11 cellular contexts compared by ENCODE assay signal in genomic region chr15:44144992-44145391, GRCh38. TPM values are rescaled to one million over a fixed set of nuclear protein-coding genes. Genes with fewer than 3 reads are reported as not detected.
DNase-seq lines count a peak whose midpoint lies in the region; ATAC-seq and TF ChIP-seq lines count a peak whose summit lies in the region.
"Had no signal": no experiment of that assay in that cellular context is flagged by ENCODE, and none has a peak within 500 bp of the region (broad histone marks: within the 10 kb centered on the region; RNA-seq: fewer than 3 reads in every experiment).

No MANE protein-coding gene starts in this region.

- H3K36me3 Mint-ChIP-seq in activated CD4-positive, alpha-beta T cell treated with anti-CD3 and anti-CD28 coated beads for 36 hours (ENCODE audit: low read depth) = no peaks in the 10 kb centered on the region

- no peaks in the 10 kb centered on the region for H3K9me3 ChIP-seq in BE2C
- H3K9me3 ChIP-seq: Caco-2 had no signal

- CTCF ChIA-PET in activated CD4-positive, alpha-beta T cell treated with anti-CD3 and anti-CD28 coated beads for 36 hours (lab: Charles Lee) = interaction anchor here (1.2 kb wide), 1 partner anchor 9 kb away, joined by 3 read pairs; no protein-coding TSS in a partner anchor

- H3K4me1 Mint-ChIP-seq in activated CD4-positive, alpha-beta T cell treated with anti-CD3 and anti-CD28 coated beads for 36 hours = no peaks in the 10 kb centered on the region
- H3K4me1 Mint-ChIP-seq: H9 had no signal

- H3K36me3 ChIP-seq in BE2C = no peaks in the 10 kb centered on the region

- H3K4me3 ChIP-seq in BE2C (ENCODE audit: low read depth, low read length) (no peak overlapping the region), dorsolateral prefrontal cortex (no peak overlapping the region)

- no peak for ATAC-seq in GM21576 (IDR thresholded peaks at IDR 0.05; ENCODE audit: unreplicated experiment)
- no peak for ATAC-seq in activated CD4-positive, alpha-beta T cell treated with anti-CD3 and anti-CD28 coated beads for 36 hours

- POLR2A ChIA-PET in activated CD4-positive, alpha-beta T cell treated with anti-CD3 and anti-CD28 coated beads for 36 hours (lab: Charles Lee) = no interaction called here

- H3K27ac Mint-ChIP-seq in activated CD4-positive, alpha-beta T cell treated with anti-CD3 and anti-CD28 coated beads for 36 hours = no peak overlapping the region
- H3K27ac Mint-ChIP-seq: CD4-positive, alpha-beta T cell; H9 had no signal

- H3K27ac ChIP-seq in dorsolateral prefrontal cortex = peak overlapping the region in 35 of 59 donors; percentile 4 to 73 (median 40)
- H3K27ac ChIP-seq: C4-2B had no signal

- intact Hi-C loops in dorsolateral prefrontal cortex (cut with DNase I) = no loop called here
- intact Hi-C loops in activated CD4-positive, alpha-beta T cell treated with anti-CD3 and anti-CD28 coated beads for 36 hours (cut with DNase I, micrococcal nuclease) = no loop called here

- DNase-seq in BE2C (peak; percentile 32), SK-N-DZ (ENCODE audit: low spot score) (peak; percentile 15), dorsolateral prefrontal cortex (no peak), retina (peak; percentile 9)
- no peak for DNase-seq in activated CD4-positive, alpha-beta T cell treated with anti-CD3 and anti-CD28 coated beads for 36 hours
- DNase-seq in effector CD8-positive, alpha-beta T cell (lab: John Stamatoyannopoulos, UW) = no peak
- DNase-seq: Caco-2; CD4-positive, alpha-beta T cell; H9 had no signal

- H3K27me3 Mint-ChIP-seq in activated CD4-positive, alpha-beta T cell treated with anti-CD3 and anti-CD28 coated beads for 36 hours = peaks cover 7% of the 10 kb centered on the region

- H3K27me3 ChIP-seq in BE2C (no peaks in the 10 kb centered on the region), dorsolateral prefrontal cortex (no peaks in the 10 kb centered on the region)

- no peak for TF ChIP-seq CTCF in BE2C (IDR thresholded peaks at IDR 0.05; ENCODE audit: low read depth, low read length)
- TF ChIP-seq CTCF in dorsolateral prefrontal cortex (IDR thresholded peaks at IDR 0.05 in 54 of 56, conservative IDR thresholded peaks at IDR 0.05 in 2 of 56; ENCODE audit: low read depth in 1 of 56, partially characterized antibody in 56 of 56) = no peak

- H3K9me3 Mint-ChIP-seq in activated CD4-positive, alpha-beta T cell treated with anti-CD3 and anti-CD28 coated beads for 36 hours (ENCODE audit: low read depth) = no peaks in the 10 kb centered on the region
- H3K9me3 Mint-ChIP-seq: CD4-positive, alpha-beta T cell; H9 had no signal

- peaks cover 19% of the 10 kb centered on the region for H3K4me1 ChIP-seq in BE2C
- H3K4me1 ChIP-seq: Caco-2 had no signal

- no peak overlapping the region for H3K4me3 Mint-ChIP-seq in activated CD4-positive, alpha-beta T cell treated with anti-CD3 and anti-CD28 coated beads for 36 hours
- H3K4me3 Mint-ChIP-seq: CD4-positive, alpha-beta T cell; H9 had no signal

RNA-seq across cellular contexts. Expression of gene FRMD5, which starts 50.1 kb away (rescaled TPM):
- 5.0 TPM for polyA plus RNA-seq in BE2C (2012; ENCODE audit: insufficient read depth, insufficient read length, low read depth)
- 11.1 and 12.8 TPM in 2 replicates for polyA plus RNA-seq in SK-N-DZ (2014; cell fraction: cytosol; rRNA removed)
- polyA plus RNA-seq in SK-N-DZ (2014; cell fraction: nucleus; rRNA removed) = 9.2 and 15.1 TPM in 2 replicates
- 10 to 100 TPM; 19.7 to 90.4 (median 41.9) TPM for total RNA-seq in dorsolateral prefrontal cortex
- total RNA-seq in activated CD4-positive, alpha-beta T cell treated with anti-CD3 and anti-CD28 coated beads for 36 hours = under 1 TPM; 0.16 to 0.30 TPM
- total RNA-seq: CD4-positive, alpha-beta T cell had no signal

Comparison
In these comparisons a context has a peak if more than half of its experiments do, and no peak if none do; other contexts are left out.
1. DNase-seq: peak in BE2C (single experiment), SK-N-DZ (single experiment) and retina (single experiment); none in dorsolateral prefrontal cortex (0 of 10), activated CD4-positive, alpha-beta T cell treated with anti-CD3 and anti-CD28 coated beads for 36 hours (single experiment) and effector CD8-positive, alpha-beta T cell (single experiment).
2. RNA of gene FRMD5, which starts 50.1 kb away (total RNA-seq): 19.7 to 90.4 TPM in dorsolateral prefrontal cortex; 0.16 to 0.30 TPM in activated CD4-positive, alpha-beta T cell treated with anti-CD3 and anti-CD28 coated beads for 36 hours; every median in the first group is over 10 times any median in the second.